13 cellular contexts compared by ENCODE assay signal in genomic region chr4:2938906-2939305, GRCh38. TPM values are rescaled to one million over a fixed set of nuclear protein-coding genes. Genes with fewer than 3 reads are reported as not detected.
DNase-seq lines count a peak whose midpoint lies in the region; ATAC-seq, FAIRE-seq and TF ChIP-seq lines count a peak whose summit lies in the region.
"Had no signal": no experiment of that assay in that cellular context is flagged by ENCODE, and none has a peak within 500 bp of the region (broad histone marks: within the 10 kb centered on the region; RNA-seq: fewer than 3 reads in every experiment).

No MANE protein-coding gene starts in this region.

- H3K4me3 Mint-ChIP-seq in T-helper 2 cell treated with Interferon-gamma antibody and Interleukin-4, amounts not matched to agents 5 μg/mL and 100 μg/mL, for 36 hours = no peak overlapping the region
- H3K4me3 Mint-ChIP-seq: endodermal cell had no signal

- TF ChIP-seq EP300 in GM12878 (IDR thresholded peaks at IDR 0.05; ENCODE audit: borderline replicate concordance in 1 of 2, control insufficient read depth in 1 of 2, low read depth in 2 of 2, low read length in 2 of 2) = no peak

- H3K27ac Mint-ChIP-seq in T-helper 2 cell treated with Interferon-gamma antibody and Interleukin-4, amounts not matched to agents 5 μg/mL and 100 μg/mL, for 36 hours = peak overlapping the region; percentile 11
- H3K27ac Mint-ChIP-seq: endodermal cell had no signal

- no peaks in the 10 kb centered on the region for H4K20me1 ChIP-seq in GM12878 (ENCODE audit: control insufficient read depth, insufficient read depth)

- H3K36me3 ChIP-seq in Peyer's patch (peaks cover 0 to 64% (median 0%) of the 10 kb centered on the region in 3 donors), GM12878 (ENCODE audit: control insufficient read depth in 2 of 2, insufficient read depth in 2 of 2, low read length in 1 of 2) (peaks cover 34 to 43% of the 10 kb centered on the region in 2 experiments), spleen (peaks cover 2 to 73% (median 67%) of the 10 kb centered on the region in 6 donors)

- H3K4me1 ChIP-seq in Peyer's patch (peaks cover 0 to 30% (median 8%) of the 10 kb centered on the region in 4 donors), GM12878 (ENCODE audit: control insufficient read depth, insufficient read depth, low read length) (peaks cover 25% of the 10 kb centered on the region), spleen (peaks cover 11 to 45% (median 29%) of the 10 kb centered on the region in 6 donors)

- H3K9me3 ChIP-seq in Peyer's patch (no peaks in the 10 kb centered on the region), GM12878 (replicated peaks; ENCODE audit: control insufficient read depth, insufficient read depth, low read length) (no peaks in the 10 kb centered on the region; the same call in 2 of the 3 replicates), spleen (no peaks in the 10 kb centered on the region)

- no peaks in the 10 kb centered on the region for H3K27me3 Mint-ChIP-seq in T-helper 2 cell treated with Interferon-gamma antibody and Interleukin-4, amounts not matched to agents 5 μg/mL and 100 μg/mL, for 36 hours (ENCODE audit: low read depth)

- SMC1A ChIA-PET in GM12878 (lab: Charles Lee; ENCODE audit: uncharacterized antibody, unreplicated experiment) = interaction anchor here (5.4 kb wide), 1 partner anchor 14 kb away, joined by 65 read pairs; no protein-coding TSS in a partner anchor

- BruUV-seq in GM12878 (replicated peaks; lab: Mats Ljungman, UMichigan) = TSS peak; percentile 49

- no peak for TF ChIP-seq RAD21 in GM12878 (IDR thresholded peaks at IDR 0.05; ENCODE audit: insufficient read depth, low read depth, low read length)

- TF ChIP-seq POLR2A in Peyer's patch (IDR thresholded peaks at IDR 0.05) (no peak), GM12878 (IDR thresholded peaks at IDR 0.05; ENCODE audit: low read depth, low read length) (no peak), spleen (IDR thresholded peaks at IDR 0.05) (no peak)

- H3K36me3 Mint-ChIP-seq in T-helper 2 cell treated with Interferon-gamma antibody and Interleukin-4, amounts not matched to agents 5 μg/mL and 100 μg/mL, for 36 hours (ENCODE audit: low read depth) = peaks cover 54% of the 10 kb centered on the region

- H3K9ac ChIP-seq in GM12878 (ENCODE audit: control insufficient read depth, insufficient read depth, low read length) = no peak overlapping the region

- H3K9me3 Mint-ChIP-seq in T-helper 2 cell treated with Interferon-gamma antibody and Interleukin-4, amounts not matched to agents 5 μg/mL and 100 μg/mL, for 36 hours = no peaks in the 10 kb centered on the region
- H3K9me3 Mint-ChIP-seq: endodermal cell had no signal

- H2AFZ ChIP-seq in GM12878 (ENCODE audit: control insufficient read depth, low read depth, low read length) = no peak overlapping the region

- H3K4me1 Mint-ChIP-seq in T-helper 2 cell treated with Interferon-gamma antibody and Interleukin-4, amounts not matched to agents 5 μg/mL and 100 μg/mL, for 36 hours (ENCODE audit: low read depth) = peaks cover 23% of the 10 kb centered on the region

- peaks cover 21% of the 10 kb centered on the region for H3K79me2 ChIP-seq in GM12878 (ENCODE audit: control insufficient read depth, insufficient read depth, low read length)

- TF ChIP-seq CTCF in Peyer's patch (IDR thresholded peaks at IDR 0.05) = no peak
- no peak for TF ChIP-seq CTCF in GM12878 (IDR thresholded peaks at IDR 0.05 in 2 of 3, conservative IDR thresholded peaks at IDR 0.05 in 1 of 3; ENCODE audit: control insufficient read depth in 2 of 3, extremely low read depth in 1 of 3, insufficient read depth in 1 of 3, low read depth in 3 of 3, low read length in 3 of 3)
- no peak for TF ChIP-seq CTCF in spleen (IDR thresholded peaks at IDR 0.05 in 8 of 11, conservative IDR thresholded peaks at IDR 0.05 in 3 of 11)

- H3K27ac ChIP-seq in Peyer's patch (no peak overlapping the region), GM12878 (ENCODE audit: control insufficient read depth, insufficient read depth) (no peak overlapping the region), spleen (no peak overlapping the region)

- intact Hi-C loops in GM12878 (cut with micrococcal nuclease; ENCODE audit: unreplicated experiment) = no loop called here
- intact Hi-C loops in spleen (cut with DNase I; ENCODE audit: low total_unique reads) = loop anchor here (10.0 kb wide), 1 partner anchor 184 kb away; the partner anchor contains the start of gene TNIP2

- no peak for DNase-seq in T-helper 2 cell treated with Interferon-gamma antibody and Interleukin-4, amounts not matched to agents 5 μg/mL and 100 μg/mL, for 36 hours (ENCODE audit: low spot score)
- DNase-seq in T-helper 2 cell = no peak
- DNase-seq in Peyer's patch = peak in 2 of 3 donors; percentile 30 to 32
- no peak for DNase-seq in GM12878 (ENCODE audit: low read depth, low spot score)
- peak; percentile 63 for DNase-seq in spleen
- no peak for DNase-seq in GM19239 (ENCODE audit: insufficient read length, low spot score)
- DNase-seq in epidermal melanocyte (ENCODE audit: insufficient read length, low spot score) = no peak
- DNase-seq: 8988T, MM.1S, NCI-H2171 treated with DMSO at 0.1 percent for 48 hours, OCI-M1 had no signal

- FAIRE-seq in GM12878 (lab: Jason Lieb, UNC) = no peak
- no peak for FAIRE-seq in GM19239 (lab: Jason Lieb, UNC)

- no peak for ATAC-seq in GM12878
- no peak for ATAC-seq in GM19328 (IDR thresholded peaks at IDR 0.05; ENCODE audit: unreplicated experiment)

- RAD21 ChIA-PET in GM12878 (lab: Charles Lee; ENCODE audit: unreplicated experiment) = no interaction called here

- no peaks in the 10 kb centered on the region for H3K27me3 ChIP-seq in Peyer's patch
- no peaks in the 10 kb centered on the region for H3K27me3 ChIP-seq in GM12878 (replicated peaks in 1 of 2; ENCODE audit: control insufficient read depth in 2 of 2, insufficient read depth in 2 of 2, low read length in 1 of 2)
- H3K27me3 ChIP-seq in spleen (replicated peaks in 1 of 7) = no peaks in the 10 kb centered on the region

- CTCF ChIA-PET in GM12878 (lab: Yijun Ruan, JAX) = interaction anchor here (2.8 to 5.2 kb wide), 2 partner anchors 10 to 16 kb away, joined by 10 to 62 read pairs; no protein-coding TSS in a partner anchor

- H3K4me3 ChIP-seq in Peyer's patch (no peak overlapping the region), GM12878 (no peak overlapping the region), spleen (no peak overlapping the region)

- POLR2A ChIA-PET in GM12878 (lab: Charles Lee) = interaction anchor here (0.5 kb wide), 1 partner anchor 187 kb away, joined by 3 read pairs; no protein-coding TSS in a partner anchor

- in situ Hi-C loops in GM12878 (cut with MboI) = loop anchor here (25.0 kb wide), 1 partner anchor 177 kb away; the partner anchor contains the start of gene TNIP2

- WGBS in GM12878 (ENCODE audit: insufficient coverage, insufficient replicate concordance, low lambda C conversion rate, missing lambda C conversion rate) = 88% methylated on average over 14 of the region's 14 CpGs
- WGBS in spleen, 5 donors = 84 to 90% (median 90%) methylated on average over 14 of the region's 14 CpGs

- no peak overlapping the region for H3K4me2 ChIP-seq in GM12878 (ENCODE audit: control insufficient read depth, insufficient read depth)

RNA-seq across cellular contexts. Expression of gene NOP14, which starts 24.3 kb away (rescaled TPM):
- total RNA-seq in Peyer's patch (10 to 100 TPM; 13.0 to 76.7 (median 18.6) TPM), GM12878 (2014; rRNA removed) (40.3 and 42.1 TPM in 2 replicates), GM12878 (2014; rRNA removed; fragmentation: Illumina TruSeq; extraction: Trizol) (52.5 and 57.3 TPM in 2 replicates), GM12878 (2021) (74.3 and 80.6 TPM in 2 replicates), spleen (10 to 100 TPM; 21.1 to 30.5 (median 25.0) TPM)
- total RNA-seq in GM12878 (2013; cell fraction: nucleolus; rRNA removed) = 30.0 and 34.7 TPM in 2 replicates
- polyA plus RNA-seq in GM12878 (2011; ENCODE audit: low read depth) = 26.2 TPM
- polyA plus RNA-seq in GM12878 (2011; rRNA removed) (17.2 and 18.8 TPM in 2 replicates), GM12878 (2014; fragmentation: Illumina TruSeq; extraction: Trizol) (64.9 and 65.2 TPM in 2 replicates), GM12878 (2014; fragmentation: Nextera tagmentation; extraction: Ambion mirVana) (10 to 100 TPM; 13.8 to 24.7 TPM), GM12878 (2014; rRNA removed) (31.6 and 36.4 TPM in 2 replicates), GM12878 (2016; fragmentation: Nextera tagmentation; extraction: Ambion mirVana) (10 to 100 TPM; 74.5 to 76.6 TPM), spleen (10 to 100 TPM; 10.2 to 20.3 (median 12.2) TPM)
- 13.0 and 14.4 TPM in 2 replicates for polyA plus RNA-seq in GM12878 (2011; cell fraction: cytosol; rRNA removed)
- 20.7 and 30.4 TPM in 2 replicates for polyA plus RNA-seq in GM12878 (2011; cell fraction: nucleus; rRNA removed)
- polyA plus RNA-seq in GM12878 (2012) = 33.0 and 35.7 TPM in 2 replicates
- polyA minus RNA-seq in GM12878 (2011; rRNA and poly(A)+ RNA removed) = 14.1 and 15.1 TPM in 2 replicates
- 15.6 and 17.3 TPM in 2 replicates for polyA minus RNA-seq in GM12878 (2011; cell fraction: cytosol; rRNA and poly(A)+ RNA removed)
- polyA minus RNA-seq in GM12878 (2011; cell fraction: nucleus; rRNA and poly(A)+ RNA removed) = 6.8 and 11.3 TPM in 2 replicates

RNA-seq across cellular contexts. Expression of gene GRK4, which starts 24.5 kb away (rescaled TPM):
- 10 to 100 TPM in 1 of 4 donors, 1 to 10 TPM in 2, under 1 TPM in 1; 0.95 to 17.3 (median 1.5) TPM for total RNA-seq in Peyer's patch
- 1.9 and 2.9 TPM in 2 replicates for total RNA-seq in GM12878 (2013; cell fraction: nucleolus; rRNA removed)
- 2.3 and 2.5 TPM in 2 replicates for total RNA-seq in GM12878 (2014; rRNA removed)
- total RNA-seq in GM12878 (2014; rRNA removed; fragmentation: Illumina TruSeq; extraction: Trizol) = 2.4 and 2.9 TPM in 2 replicates
- 3.0 and 3.6 TPM in 2 replicates for total RNA-seq in GM12878 (2021)
- 0.94 TPM for polyA plus RNA-seq in GM12878 (2011; ENCODE audit: low read depth)
- 1.3 and 1.5 TPM in 2 replicates for polyA plus RNA-seq in GM12878 (2011; rRNA removed)
- 0.70 and 1.1 TPM in 2 replicates for polyA plus RNA-seq in GM12878 (2011; cell fraction: cytosol; rRNA removed)
- 0.72 and 1.1 TPM in 2 replicates for polyA plus RNA-seq in GM12878 (2011; cell fraction: nucleus; rRNA removed)
- polyA plus RNA-seq in GM12878 (2012) = 2.6 and 2.7 TPM in 2 replicates
- 2.3 TPM in 2 replicates for polyA plus RNA-seq in GM12878 (2014; fragmentation: Illumina TruSeq; extraction: Trizol)
- polyA plus RNA-seq in GM12878 (2014; fragmentation: Nextera tagmentation; extraction: Ambion mirVana) = 1 to 10 TPM; 1.1 to 1.6 TPM
- 2.9 and 3.0 TPM in 2 replicates for polyA plus RNA-seq in GM12878 (2014; rRNA removed)
- 1 to 10 TPM; 3.4 to 4.0 TPM for polyA plus RNA-seq in GM12878 (2016; fragmentation: Nextera tagmentation; extraction: Ambion mirVana)
- 0.72 and 1.2 TPM in 2 replicates for polyA minus RNA-seq in GM12878 (2011; rRNA and poly(A)+ RNA removed)
- polyA minus RNA-seq in GM12878 (2011; cell fraction: cytosol; rRNA and poly(A)+ RNA removed) = 0.83 and 1.1 TPM in 2 replicates
- polyA minus RNA-seq in GM12878 (2011; cell fraction: nucleus; rRNA and poly(A)+ RNA removed) = 0.36 and 1.1 TPM in 2 replicates
- 1 to 10 TPM; 1.8 to 4.3 (median 2.6) TPM for total RNA-seq in spleen
- 1 to 10 TPM; 1.0 to 1.7 (median 1.2) TPM for polyA plus RNA-seq in spleen

Comparison
In these comparisons a context has a peak if more than half of its experiments do, and no peak if none do; other contexts are left out.
1. DNase-seq: peak in Peyer's patch (2 of 3) and spleen (single experiment); none in T-helper 2 cell treated with Interferon-gamma antibody and Interleukin-4, amounts not matched to agents 5 μg/mL and 100 μg/mL, for 36 hours (single experiment), T-helper 2 cell (0 of 5), GM12878 (single experiment), GM19239 (single experiment) and epidermal melanocyte (single experiment).